Comparison of ENCODE assay signal across 8 cellular contexts in the genomic region with DNA sequence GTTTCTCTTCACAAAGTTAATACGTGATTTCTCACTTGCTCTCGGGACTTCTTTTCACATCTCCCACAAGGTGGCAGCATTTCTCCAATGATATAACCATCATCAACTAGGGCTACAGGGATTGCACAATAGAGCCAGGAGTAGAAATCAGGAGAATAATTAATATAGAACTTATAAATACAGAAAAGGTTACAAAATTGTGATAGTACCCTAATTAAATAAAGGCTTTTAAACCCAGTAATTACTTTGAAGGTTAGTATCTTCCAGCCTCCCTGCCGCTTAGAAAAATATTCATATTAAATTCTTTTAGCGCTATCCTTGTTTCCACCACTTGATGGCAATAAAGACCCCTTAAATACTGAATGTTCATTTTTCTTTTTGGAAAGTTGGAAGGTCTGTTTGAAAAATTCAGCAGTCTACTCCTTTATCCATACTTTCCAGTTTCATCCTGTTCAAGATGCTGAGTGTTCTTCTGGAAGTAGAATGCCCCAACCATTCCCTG.
DNase-seq lines count a peak whose midpoint lies in the region; ATAC-seq and TF ChIP-seq lines count a peak whose summit lies in the region.

No MANE protein-coding gene starts in this region.

- H3K9me3 ChIP-seq in IMR-90 (ENCODE audit: control insufficient read depth, insufficient read depth, low read length) (no peaks in the 10 kb centered on the region), adrenal gland (replicated peaks in 1 of 3) (no peaks in the 10 kb centered on the region), smooth muscle cell (replicated peaks; ENCODE audit: low read depth) (no peaks in the 10 kb centered on the region)

- no peaks in the 10 kb centered on the region for H3K36me3 Mint-ChIP-seq in GM23338 (ENCODE audit: low read depth)

- H3K9me2 ChIP-seq in GM23338 (ENCODE audit: insufficient read depth) = peaks cover 3% of the 10 kb centered on the region; the same call in 1 of the 2 replicates

- no peaks in the 10 kb centered on the region for H3K9me1 ChIP-seq in IMR-90 (ENCODE audit: insufficient read depth, low read length)

- no peak overlapping the region for H4K8ac ChIP-seq in IMR-90 (ENCODE audit: low read depth in 2 of 2, low read length in 2 of 2)

- in situ Hi-C loops in IMR-90 (cut with MboI; ENCODE audit: low sequenced_read_pairs) = loop anchor here (10.0 kb wide), 2 partner anchors 439 to 799 kb away; no protein-coding TSS in a partner anchor

- TF ChIP-seq POLR2A in IMR-90 (IDR thresholded peaks at IDR 0.05; ENCODE audit: low read depth, low read length) (no peak), adrenal gland (IDR thresholded peaks at IDR 0.05) (no peak)

- H3K4me2 ChIP-seq in GM23338 (no peak overlapping the region), IMR-90 (ENCODE audit: low read depth, low read length) (no peak overlapping the region), smooth muscle cell (peak overlapping the region; percentile 85)

- peak; percentile 14 for DNase-seq in stimulated activated CD8-positive, alpha-beta memory T cell treated with anti-CD3 and anti-CD28 coated beads, Interleukin-12 subunit alpha, Interleukin-12 subunit beta, amount 100 ng/mL, for 1 hour (ENCODE audit: low read depth)
- DNase-seq in stimulated activated CD8-positive, alpha-beta memory T cell treated with anti-CD3 and anti-CD28 coated beads, Interleukin-4, amount 100 ng/mL, for 48 hours = no peak
- peak; percentile 88 for DNase-seq in GM23338 (ENCODE audit: low spot score)
- peak; percentile 77 for DNase-seq in IMR-90
- peak; percentile 55 to 66 for DNase-seq in NOMO-1 (lab: John Stamatoyannopoulos, UW; ENCODE audit: unreplicated experiment in 2 of 2)
- DNase-seq in adrenal gland = peak in 6 of 7 donors; percentile 46 to 66 (median 54)
- no peak for DNase-seq in left ventricle myocardium superior
- DNase-seq in smooth muscle cell (lab: John Stamatoyannopoulos, UW; ENCODE audit: unreplicated experiment) = no peak

- ATAC-seq in GM23338 = peak; percentile 66
- peak; percentile 77 for ATAC-seq in IMR-90 (ENCODE audit: low read depth)
- peak; percentile 84 for ATAC-seq in left ventricle myocardium superior

- H4K91ac ChIP-seq in IMR-90 (ENCODE audit: insufficient read depth, low read depth, low read length) = no peak overlapping the region

- no peak overlapping the region for H2BK15ac ChIP-seq in IMR-90 (ENCODE audit: low read depth, low read length)

- no peak overlapping the region for H3K23ac ChIP-seq in IMR-90 (ENCODE audit: low read depth, low read length)

- CTCF ChIA-PET in IMR-90 (lab: Yijun Ruan, JAX) = interaction anchor here (0.6 to 0.7 kb wide), 2 partner anchors 39 to 294 kb away, joined by 3 read pairs; no protein-coding TSS in a partner anchor

- H3K27me3 ChIP-seq in GM23338 (ENCODE audit: insufficient read depth) (no peaks in the 10 kb centered on the region), IMR-90 (ENCODE audit: control insufficient read depth, insufficient read depth, low read length) (no peaks in the 10 kb centered on the region; the same call in none of the 2 replicates), adrenal gland (no peaks in the 10 kb centered on the region), smooth muscle cell (ENCODE audit: low read depth) (no peaks in the 10 kb centered on the region)

- peak; percentile 64 for TF ChIP-seq RAD21 in IMR-90 (IDR thresholded peaks at IDR 0.05; ENCODE audit: low read length)

- no peak overlapping the region for H3K56ac ChIP-seq in IMR-90 (ENCODE audit: extremely low read depth, insufficient read depth, low read length)

- no peaks in the 10 kb centered on the region for H3K79me2 ChIP-seq in GM23338 (replicated peaks; ENCODE audit: insufficient read depth)
- no peaks in the 10 kb centered on the region for H3K79me2 ChIP-seq in smooth muscle cell (ENCODE audit: low read depth)

- no peak overlapping the region for H3K27ac Mint-ChIP-seq in GM23338

- H3K27ac ChIP-seq in GM23338 (ENCODE audit: low read depth) (no peak overlapping the region), IMR-90 (ENCODE audit: insufficient read depth, low read length) (no peak overlapping the region), adrenal gland (no peak overlapping the region), smooth muscle cell (ENCODE audit: low read depth) (no peak overlapping the region)

- no peaks in the 10 kb centered on the region; the same call in 2 of the 3 replicates for H3K9me3 Mint-ChIP-seq in GM23338

- no CpG with 5 or more reads among the region's 4 CpGs for WGBS in IMR-90 (ENCODE audit: extremely low coverage in 2 of 2, insufficient read length in 1 of 2), 2 experiments
- 0 to 2% (median 2%) methylated on average over 4 of the region's 4 CpGs for WGBS in adrenal gland, 4 donors
- 1% methylated on average over 4 of the region's 4 CpGs for WGBS in smooth muscle cell (ENCODE audit: low lambda C conversion rate)

- dilution Hi-C loops in IMR-90 (cut with HindIII; ENCODE audit: low sequenced_read_pairs, unreplicated experiment) = loop anchor here (25.0 kb wide), 1 partner anchor 431 kb away; no protein-coding TSS in a partner anchor

- no peak overlapping the region for H3K18ac ChIP-seq in IMR-90 (ENCODE audit: low read depth, low read length)

- no peak overlapping the region for H3K4ac ChIP-seq in IMR-90 (ENCODE audit: low read depth, low read length)

- POLR2A ChIA-PET in IMR-90 (lab: Charles Lee; ENCODE audit: unreplicated experiment) = no interaction called here

- no peak overlapping the region for H3K4me3 ChIP-seq in GM23338
- H3K4me3 ChIP-seq in IMR-90 (ENCODE audit: insufficient read depth, low read depth, low read length) = no peak overlapping the region
- H3K4me3 ChIP-seq in adrenal gland = peak overlapping the region in 1 of 4 donors; percentile 9
- H3K4me3 ChIP-seq in smooth muscle cell = peak overlapping the region; percentile 47

- TF ChIP-seq CTCF in GM23338 (conservative IDR thresholded peaks at IDR 0.05; ENCODE audit: low read depth in 2 of 2) = peak; percentile 79 to 99
- TF ChIP-seq CTCF in IMR-90 (conservative IDR thresholded peaks at IDR 0.05; ENCODE audit: low read depth, low read length) = peak; percentile 72
- TF ChIP-seq CTCF in adrenal gland (IDR thresholded peaks at IDR 0.05) = peak; percentile 69 to 97 (median 80)
- peak; percentile 82 for TF ChIP-seq CTCF in smooth muscle cell (IDR thresholded peaks at IDR 0.05; ENCODE audit: borderline replicate concordance, insufficient read depth, poor library complexity, severe bottlenecking)

- no peak overlapping the region for H2AK5ac ChIP-seq in IMR-90 (ENCODE audit: low read depth, low read length)

- H3K79me1 ChIP-seq in IMR-90 (ENCODE audit: low read depth in 1 of 2, low read length in 2 of 2) = no peaks in the 10 kb centered on the region

- no peak overlapping the region for H2BK5ac ChIP-seq in IMR-90 (ENCODE audit: low read depth, low read length, poor library complexity, severe bottlenecking)

- intact Hi-C loops in IMR-90 (cut with micrococcal nuclease) = loop anchor here (1.0 to 5.0 kb wide), 6 partner anchors 61 to 956 kb away; no protein-coding TSS in a partner anchor
- intact Hi-C loops in adrenal gland (cut with DNase I) = loop anchor here (10.0 kb wide), 4 partner anchors 439 to 869 kb away; no protein-coding TSS in a partner anchor
- intact Hi-C loops in left ventricle myocardium superior (cut with micrococcal nuclease) = loop anchor here (5.0 to 10.0 kb wide), 2 partner anchors 439 to 861 kb away; no protein-coding TSS in a partner anchor

- no peak overlapping the region for H3K4me3 Mint-ChIP-seq in GM23338

- H3K4me1 ChIP-seq in GM23338 (ENCODE audit: insufficient read depth) (no peaks in the 10 kb centered on the region), IMR-90 (ENCODE audit: control insufficient read depth, insufficient read depth, low read length) (no peaks in the 10 kb centered on the region), adrenal gland (replicated peaks in 1 of 2) (peaks cover 0 to 4% of the 10 kb centered on the region in 2 donors), smooth muscle cell (ENCODE audit: low read depth) (no peaks in the 10 kb centered on the region)

- BruUV-seq in IMR-90 (replicated peaks; lab: Mats Ljungman, UMichigan) = no TSS peak

- no peak overlapping the region for H2BK120ac ChIP-seq in IMR-90 (ENCODE audit: low read depth, low read length)

- H3K9ac ChIP-seq in IMR-90 (ENCODE audit: low read depth, low read length) = no peak overlapping the region; the same call in 1 of the 2 replicates
- no peak overlapping the region for H3K9ac ChIP-seq in smooth muscle cell (ENCODE audit: low read depth)

- H3K14ac ChIP-seq in IMR-90 (replicated peaks; ENCODE audit: low read depth, low read length) = no peak overlapping the region

- H3F3A ChIP-seq in GM23338 (replicated peaks; ENCODE audit: low read depth) = no peaks in the 10 kb centered on the region
- H3F3A ChIP-seq in smooth muscle cell (ENCODE audit: low read depth) = peaks cover 4% of the 10 kb centered on the region

- no peak overlapping the region; the same call in 1 of the 2 replicates for H2AFZ ChIP-seq in GM23338
- no peak overlapping the region for H2AFZ ChIP-seq in IMR-90 (replicated peaks; ENCODE audit: low read length, poor library complexity)
- H2AFZ ChIP-seq in smooth muscle cell (ENCODE audit: low read depth) = peak overlapping the region; percentile 50

- H3K36me3 ChIP-seq in GM23338 (ENCODE audit: insufficient read depth) (no peaks in the 10 kb centered on the region), IMR-90 (ENCODE audit: control insufficient read depth, insufficient read depth, low read length) (no peaks in the 10 kb centered on the region), adrenal gland (replicated peaks in 1 of 2) (no peaks in the 10 kb centered on the region), smooth muscle cell (ENCODE audit: low read depth) (no peaks in the 10 kb centered on the region)

- H2AK9ac ChIP-seq in IMR-90 (replicated peaks; ENCODE audit: low read depth, low read length, poor library complexity) = no peak overlapping the region

- H4K20me1 ChIP-seq in GM23338 (replicated peaks; ENCODE audit: insufficient read depth) = no peaks in the 10 kb centered on the region
- no peaks in the 10 kb centered on the region for H4K20me1 ChIP-seq in IMR-90 (ENCODE audit: insufficient read depth, low read length)
- no peaks in the 10 kb centered on the region for H4K20me1 ChIP-seq in smooth muscle cell (ENCODE audit: low read depth)

- no peak overlapping the region for H4K5ac ChIP-seq in IMR-90 (ENCODE audit: low read depth, low read length)

- H2BK20ac ChIP-seq in IMR-90 (ENCODE audit: low read depth, low read length) = no peak overlapping the region

- no peaks in the 10 kb centered on the region for H3K27me3 Mint-ChIP-seq in GM23338 (ENCODE audit: insufficient read depth, low read depth, poor library complexity)

- H3K4me1 Mint-ChIP-seq in GM23338 = peaks cover 4% of the 10 kb centered on the region

TF ChIP-seq in IMR-90, 13 proteins besides CTCF, POLR2A, EP300 and RAD21 (continues in another document):
- TF ChIP-seq SMC3 (IDR thresholded peaks at IDR 0.05; ENCODE audit: low read depth, low read length) (peak; percentile 70), NFE2L2 (IDR thresholded peaks at IDR 0.05; ENCODE audit: low read depth, low read length) (no peak)

Comparison
In these comparisons a context has a peak if more than half of its experiments do, and no peak if none do; other contexts are left out.
1. DNase-seq: peak in stimulated activated CD8-positive, alpha-beta memory T cell treated with anti-CD3 and anti-CD28 coated beads, Interleukin-12 subunit alpha, Interleukin-12 subunit beta, amount 100 ng/mL, for 1 hour (single experiment), GM23338 (single experiment), IMR-90 (single experiment), NOMO-1 (2 of 2) and adrenal gland (6 of 7); none in stimulated activated CD8-positive, alpha-beta memory T cell treated with anti-CD3 and anti-CD28 coated beads, Interleukin-4, amount 100 ng/mL, for 48 hours (single experiment), left ventricle myocardium superior (single experiment) and smooth muscle cell (single experiment).
2. Peak in every context shown above with its lines, with median percentiles within 50 percentile points of each other: ATAC-seq and CTCF ChIP-seq.